ENCODE assay signal across 10 cellular contexts in genomic region chr19:35908010-35908441, GRCh38. TPM values are rescaled to one million over a fixed set of nuclear protein-coding genes. Genes with fewer than 3 reads are reported as not detected.
DNase-seq lines count a peak whose midpoint lies in the region; ATAC-seq and TF ChIP-seq lines count a peak whose summit lies in the region.
"Had no signal": no experiment of that assay in that cellular context is flagged by ENCODE, and none has a peak within 500 bp of the region (broad histone marks: within the 10 kb centered on the region; RNA-seq: fewer than 3 reads in every experiment).

TYROBP (minus strand) TSS chr19:35908295; CDS start chr19:35908228, 67 bp downstream.

- no peak for DNase-seq in CD8-positive, alpha-beta T cell
- DNase-seq in omental fat pad (ENCODE audit: low spot score) (no peak), HPDE6-E6E7 (ENCODE audit: extremely low spot score) (no peak), NAMALWA (ENCODE audit: low spot score) (no peak)

- H3K4me3 ChIP-seq in CD8-positive, alpha-beta T cell (ENCODE audit: low read depth, low read length) = no peak within 1 kb of the TSS
- H3K4me3 ChIP-seq in OCI-LY1 (ENCODE audit: low read depth, low read length, poor library complexity, severe bottlenecking) (no peak within 1 kb of the TSS), gastroesophageal sphincter (peak within 1 kb of the TSS in 1 of 2 donors; percentile 37)

- no peak within 1 kb of the TSS for H3K9ac ChIP-seq in OCI-LY1 (ENCODE audit: low read length)

- H4K20me1 ChIP-seq in OCI-LY1 (ENCODE audit: insufficient read depth, low read length) = no peaks in the 10 kb centered on the region

- H3K36me3 ChIP-seq in CD8-positive, alpha-beta T cell (ENCODE audit: insufficient read depth, low read length) = no peaks in the 10 kb centered on the region
- H3K36me3 ChIP-seq in OCI-LY1 (ENCODE audit: insufficient read depth, low read length) (no peaks in the 10 kb centered on the region), gastroesophageal sphincter (no peaks in the 10 kb centered on the region)

- no peaks in the 10 kb centered on the region for H3F3A ChIP-seq in OCI-LY1 (ENCODE audit: insufficient read depth, low read length)

- H3K27ac ChIP-seq in CD8-positive, alpha-beta T cell (ENCODE audit: low read depth, low read length) = no peak within 1 kb of the TSS
- H3K27ac ChIP-seq in OCI-LY1 (ENCODE audit: low read depth, low read length, poor library complexity, severe bottlenecking) (peak within 1 kb of the TSS; percentile 9), gastroesophageal sphincter (peak within 1 kb of the TSS in 3 of 4 donors; percentile 70 to 97 (median 93))

- no peaks in the 10 kb centered on the region for H3K27me3 ChIP-seq in CD8-positive, alpha-beta T cell (ENCODE audit: insufficient read depth, low read length)
- no peaks in the 10 kb centered on the region for H3K27me3 ChIP-seq in OCI-LY1 (ENCODE audit: insufficient read depth, low read length)
- no peaks in the 10 kb centered on the region for H3K27me3 ChIP-seq in gastroesophageal sphincter

- H3K9me2 ChIP-seq in OCI-LY1 (ENCODE audit: low read depth, low read length) = no peaks in the 10 kb centered on the region

- CTCF ChIA-PET in CD8-positive, alpha-beta T cell (lab: Charles Lee) = no interaction called here

- H3K4me1 Mint-ChIP-seq in CD8-positive, alpha-beta T cell (ENCODE audit: low read depth) = peaks cover 43% of the 10 kb centered on the region

- TF ChIP-seq EP300 in gastroesophageal sphincter (IDR thresholded peaks at IDR 0.05) = no peak

- WGBS in gastroesophageal sphincter (ENCODE audit: low coverage in 1 of 2), 2 donors = 64 to 86% methylated on average over 6 of the region's 9 CpGs

- H3K9me3 Mint-ChIP-seq in CD8-positive, alpha-beta T cell = no peaks in the 10 kb centered on the region

- H3K4me3 Mint-ChIP-seq in CD8-positive, alpha-beta T cell = peak within 1 kb of the TSS; percentile 27

- intact Hi-C loops in CD8-positive, alpha-beta T cell (cut with DNase I, micrococcal nuclease) = loop anchor here in 1 of 2 experiments (10.0 kb wide), 1 partner anchor 693 kb away; no protein-coding TSS in a partner anchor

- TF ChIP-seq POLR2A in gastroesophageal sphincter (IDR thresholded peaks at IDR 0.05) = peak; percentile 9 to 40

- no peaks in the 10 kb centered on the region for H3K79me2 ChIP-seq in OCI-LY1 (ENCODE audit: insufficient read depth, low read length)

- peaks cover 12% of the 10 kb centered on the region for H3K36me3 Mint-ChIP-seq in CD8-positive, alpha-beta T cell

- no peak for TF ChIP-seq CTCF in CD8-positive, alpha-beta T cell (IDR thresholded peaks at IDR 0.05)
- TF ChIP-seq CTCF in OCI-LY1 (IDR thresholded peaks at IDR 0.05; ENCODE audit: low read length) = no peak
- no peak for TF ChIP-seq CTCF in gastroesophageal sphincter (IDR thresholded peaks at IDR 0.05)
- TF ChIP-seq CTCF in omental fat pad (IDR thresholded peaks at IDR 0.05) = no peak

- H2AFZ ChIP-seq in OCI-LY1 (ENCODE audit: low read length) = no peak within 1 kb of the TSS

- no peak within 1 kb of the TSS for H3K4me2 ChIP-seq in OCI-LY1 (ENCODE audit: low read length)

- peaks cover 32% of the 10 kb centered on the region for H3K4me1 ChIP-seq in CD8-positive, alpha-beta T cell (ENCODE audit: insufficient read depth, low read length)
- H3K4me1 ChIP-seq in OCI-LY1 (ENCODE audit: insufficient read depth, low read length, severe bottlenecking) (peaks cover 19% of the 10 kb centered on the region), gastroesophageal sphincter (peaks cover 0 to 31% (median 6%) of the 10 kb centered on the region in 3 donors)

- H3K27ac Mint-ChIP-seq in CD8-positive, alpha-beta T cell = peak within 1 kb of the TSS; percentile 67

- no peak for ATAC-seq in CD8-positive, alpha-beta T cell
- no peak for ATAC-seq in gastroesophageal sphincter
- peak; percentile 33 for ATAC-seq in omental fat pad (ENCODE audit: low FRiP score)
- no peak for ATAC-seq in HG02938 (IDR thresholded peaks at IDR 0.05; ENCODE audit: unreplicated experiment)
- no peak for ATAC-seq in GM21528 (IDR thresholded peaks at IDR 0.05; ENCODE audit: low FRiP score, unreplicated experiment)

- H3K27me3 Mint-ChIP-seq in CD8-positive, alpha-beta T cell (ENCODE audit: low read depth) = no peaks in the 10 kb centered on the region

- POLR2A ChIA-PET in CD8-positive, alpha-beta T cell (lab: Charles Lee) = no interaction called here

- H3K9me3 ChIP-seq in CD8-positive, alpha-beta T cell (ENCODE audit: low read length) = no peaks in the 10 kb centered on the region
- H3K9me3 ChIP-seq in OCI-LY1 (ENCODE audit: low read length) (no peaks in the 10 kb centered on the region), gastroesophageal sphincter (no peaks in the 10 kb centered on the region)

RNA-seq across cellular contexts. Expression of gene TYROBP, which starts in this region (rescaled TPM):
- 1 to 10 TPM; 5.2 to 6.2 TPM for total RNA-seq in CD8-positive, alpha-beta T cell
- total RNA-seq in gastroesophageal sphincter = 100 to 1,000 TPM in 1 of 4 donors, 10 to 100 TPM in 2, 1 to 10 TPM in 1; 3.0 to 116 (median 45.3) TPM
- 100 to 1,000 TPM; 171 to 490 (median 280) TPM for total RNA-seq in omental fat pad
- total RNA-seq: glomerular endothelial cell, RPMI7951 had no signal
